ENCODE assay signal across 1 cellular context in genomic region chr19:39154084-39154625, GRCh38.
TF ChIP-seq lines count a peak whose summit lies in the region.

No MANE protein-coding gene starts in this region.

TF ChIP-seq in H1, 55 proteins besides CTCF, POLR2A, EP300 and RAD21:
- no peak for TF ChIP-seq BCL11A (IDR thresholded peaks at IDR 0.05; ENCODE audit: low read depth in 2 of 2, low read length in 2 of 2)
- no peak for TF ChIP-seq HDAC6 (IDR thresholded peaks at IDR 0.05; ENCODE audit: low read depth, low read length)
- no peak for TF ChIP-seq ZNF274 (IDR thresholded peaks at IDR 0.05; ENCODE audit: borderline replicate concordance, extremely low read depth, low read length)
- TF ChIP-seq KDM5A (IDR thresholded peaks at IDR 0.05; ENCODE audit: low read length) = no peak
- no peak for TF ChIP-seq SIRT6 (IDR thresholded peaks at IDR 0.05; ENCODE audit: low read length)
- no peak for TF ChIP-seq CREB1 (IDR thresholded peaks at IDR 0.05)
- TF ChIP-seq GTF2F1 (IDR thresholded peaks at IDR 0.05; ENCODE audit: borderline replicate concordance, low read depth, low read length) = no peak
- no peak for TF ChIP-seq POU5F1 (IDR thresholded peaks at IDR 0.05; ENCODE audit: low read depth, low read length)
- no peak for TF ChIP-seq TAF1 (IDR thresholded peaks at IDR 0.05; ENCODE audit: low read depth, low read length)
- no peak for TF ChIP-seq SRF (IDR thresholded peaks at IDR 0.05; ENCODE audit: low read depth, low read length)
- no peak for TF ChIP-seq SP2 (IDR thresholded peaks at IDR 0.05; ENCODE audit: low read length)
- no peak for TF ChIP-seq EGR1 (IDR thresholded peaks at IDR 0.05; ENCODE audit: borderline replicate concordance, low read depth, low read length)
- no peak for TF ChIP-seq CEBPB (IDR thresholded peaks at IDR 0.05; ENCODE audit: low read depth, low read length)
- no peak for TF ChIP-seq JUN (IDR thresholded peaks at IDR 0.05; ENCODE audit: low read depth, low read length)
- TF ChIP-seq RXRA (IDR thresholded peaks at IDR 0.05; ENCODE audit: insufficient read depth, low read depth, low read length) = no peak
- no peak for TF ChIP-seq MAX (IDR thresholded peaks at IDR 0.05)
- no peak for TF ChIP-seq ATF3 (IDR thresholded peaks at IDR 0.05; ENCODE audit: insufficient read depth, low read depth, low read length)
- no peak for TF ChIP-seq ASH2L (IDR thresholded peaks at IDR 0.05; ENCODE audit: low read length)
TF ChIP-seq in H1: peak in this region for 0.
